ENCODE assay signal across 1 cellular context in the genomic region with DNA sequence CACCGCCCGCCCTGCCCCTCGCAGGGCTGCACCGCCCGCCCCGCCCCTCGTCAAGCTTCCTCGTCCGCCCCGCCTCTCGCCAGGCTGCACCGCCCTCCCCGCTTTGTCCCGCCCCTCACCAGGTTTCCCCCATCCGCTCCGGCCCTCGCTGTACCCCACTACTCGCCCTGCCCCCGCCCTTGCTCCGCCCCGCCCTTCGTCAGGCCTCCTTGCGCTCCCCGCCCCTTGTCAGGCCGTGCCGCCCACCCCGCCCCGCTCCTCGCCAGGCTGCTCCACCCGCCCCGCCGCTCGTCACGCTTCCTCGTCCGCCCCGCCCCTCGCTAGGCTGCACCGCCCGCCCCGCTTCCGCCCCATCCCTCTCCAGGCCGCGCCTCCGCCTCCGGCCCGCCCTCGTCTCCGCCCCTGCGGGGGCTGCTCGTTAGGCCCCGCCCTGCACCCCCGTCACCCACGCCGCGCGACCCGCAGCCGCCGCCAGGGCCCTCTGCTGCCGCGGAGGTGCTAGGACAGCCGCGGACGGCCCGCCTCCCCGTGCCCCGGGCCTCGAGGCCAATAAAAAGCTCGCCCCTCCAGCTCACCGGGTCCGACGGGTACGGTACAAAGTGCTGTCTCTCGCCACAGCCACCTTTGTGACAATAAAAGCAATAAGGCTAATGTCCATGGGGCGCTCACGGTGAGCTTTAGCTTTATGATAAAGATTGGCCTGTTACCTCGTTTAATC.
TF ChIP-seq lines count a peak whose summit lies in the region.

No MANE protein-coding gene starts in this region.

TF ChIP-seq in K562, 482 proteins besides CTCF, POLR2A, EP300 and RAD21 (continues in another document):
- peak; percentile 24; the same call in 1 of the 2 replicates for TF ChIP-seq SOX6 (IDR thresholded peaks at IDR 0.05)
- no peak for TF ChIP-seq BRD9 (IDR thresholded peaks at IDR 0.05; ENCODE audit: low read depth, partially characterized antibody)
- TF ChIP-seq EGR1 (conservative IDR thresholded peaks at IDR 0.05) = peak; percentile 62
- no peak for TF ChIP-seq FIP1L1 (IDR thresholded peaks at IDR 0.05; ENCODE audit: low read depth, low read length, poor library complexity, severe bottlenecking)
- TF ChIP-seq, protein P1, sequence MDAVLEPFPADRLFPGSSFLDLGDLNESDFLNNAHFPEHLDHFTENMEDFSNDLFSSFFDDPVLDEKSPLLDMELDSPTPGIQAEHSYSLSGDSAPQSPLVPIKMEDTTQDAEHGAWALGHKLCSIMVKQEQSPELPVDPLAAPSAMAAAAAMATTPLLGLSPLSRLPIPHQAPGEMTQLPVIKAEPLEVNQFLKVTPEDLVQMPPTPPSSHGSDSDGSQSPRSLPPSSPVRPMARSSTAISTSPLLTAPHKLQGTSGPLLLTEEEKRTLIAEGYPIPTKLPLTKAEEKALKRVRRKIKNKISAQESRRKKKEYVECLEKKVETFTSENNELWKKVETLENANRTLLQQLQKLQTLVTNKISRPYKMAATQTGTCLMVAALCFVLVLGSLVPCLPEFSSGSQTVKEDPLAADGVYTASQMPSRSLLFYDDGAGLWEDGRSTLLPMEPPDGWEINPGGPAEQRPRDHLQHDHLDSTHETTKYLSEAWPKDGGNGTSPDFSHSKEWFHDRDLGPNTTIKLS (IDR thresholded peaks at IDR 0.05; ENCODE audit: borderline replicate concordance, low read depth) = 0 out of 2 replicates have a peak, but pooled peaks have one; percentile 21
- no peak for TF ChIP-seq NUFIP1 (IDR thresholded peaks at IDR 0.05; ENCODE audit: partially characterized antibody)
- no peak for TF ChIP-seq ZNF324 (CRISPR knock-in tag; IDR thresholded peaks at IDR 0.05)
- TF ChIP-seq, protein P2, sequence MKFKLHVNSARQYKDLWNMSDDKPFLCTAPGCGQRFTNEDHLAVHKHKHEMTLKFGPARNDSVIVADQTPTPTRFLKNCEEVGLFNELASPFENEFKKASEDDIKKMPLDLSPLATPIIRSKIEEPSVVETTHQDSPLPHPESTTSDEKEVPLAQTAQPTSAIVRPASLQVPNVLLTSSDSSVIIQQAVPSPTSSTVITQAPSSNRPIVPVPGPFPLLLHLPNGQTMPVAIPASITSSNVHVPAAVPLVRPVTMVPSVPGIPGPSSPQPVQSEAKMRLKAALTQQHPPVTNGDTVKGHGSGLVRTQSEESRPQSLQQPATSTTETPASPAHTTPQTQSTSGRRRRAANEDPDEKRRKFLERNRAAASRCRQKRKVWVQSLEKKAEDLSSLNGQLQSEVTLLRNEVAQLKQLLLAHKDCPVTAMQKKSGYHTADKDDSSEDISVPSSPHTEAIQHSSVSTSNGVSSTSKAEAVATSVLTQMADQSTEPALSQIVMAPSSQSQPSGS (CRISPR knock-in tag; IDR thresholded peaks at IDR 0.05) = no peak
- no peak for TF ChIP-seq ZC3H8 (IDR thresholded peaks at IDR 0.05)
- TF ChIP-seq ZEB2 (IDR thresholded peaks at IDR 0.05) = no peak
- peak; percentile 56; the same call in 1 of the 2 replicates for TF ChIP-seq MTA3 (IDR thresholded peaks at IDR 0.05; ENCODE audit: borderline replicate concordance)
- no peak for TF ChIP-seq PPARD (CRISPR knock-in tag; IDR thresholded peaks at IDR 0.05)
- TF ChIP-seq HEY1 (CRISPR knock-in tag; IDR thresholded peaks at IDR 0.05; ENCODE audit: borderline replicate concordance) = no peak
- no peak for TF ChIP-seq FOXK2 (conservative IDR thresholded peaks at IDR 0.05 in 1 of 2, IDR thresholded peaks at IDR 0.05 in 1 of 2; ENCODE audit: low read depth in 2 of 2)
- TF ChIP-seq, protein P3, sequence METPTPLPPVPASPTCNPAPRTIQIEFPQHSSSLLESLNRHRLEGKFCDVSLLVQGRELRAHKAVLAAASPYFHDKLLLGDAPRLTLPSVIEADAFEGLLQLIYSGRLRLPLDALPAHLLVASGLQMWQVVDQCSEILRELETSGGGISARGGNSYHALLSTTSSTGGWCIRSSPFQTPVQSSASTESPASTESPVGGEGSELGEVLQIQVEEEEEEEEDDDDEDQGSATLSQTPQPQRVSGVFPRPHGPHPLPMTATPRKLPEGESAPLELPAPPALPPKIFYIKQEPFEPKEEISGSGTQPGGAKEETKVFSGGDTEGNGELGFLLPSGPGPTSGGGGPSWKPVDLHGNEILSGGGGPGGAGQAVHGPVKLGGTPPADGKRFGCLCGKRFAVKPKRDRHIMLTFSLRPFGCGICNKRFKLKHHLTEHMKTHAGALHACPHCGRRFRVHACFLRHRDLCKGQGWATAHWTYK (CRISPR knock-in tag; IDR thresholded peaks at IDR 0.05) = no peak
- TF ChIP-seq, protein P4, sequence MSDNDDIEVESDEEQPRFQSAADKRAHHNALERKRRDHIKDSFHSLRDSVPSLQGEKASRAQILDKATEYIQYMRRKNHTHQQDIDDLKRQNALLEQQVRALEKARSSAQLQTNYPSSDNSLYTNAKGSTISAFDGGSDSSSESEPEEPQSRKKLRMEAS (CRISPR knock-in tag; IDR thresholded peaks at IDR 0.05) = peak; percentile 62
- TF ChIP-seq ARID2 (IDR thresholded peaks at IDR 0.05) = no peak
- TF ChIP-seq SMARCB1 (IDR thresholded peaks at IDR 0.05; ENCODE audit: insufficient read length, low read depth) = no peak
- peak; percentile 68 for TF ChIP-seq CREM (IDR thresholded peaks at IDR 0.05; ENCODE audit: low read depth)
- TF ChIP-seq HMGN3 (IDR thresholded peaks at IDR 0.05; ENCODE audit: borderline replicate concordance, extremely low read depth, insufficient read length, low read depth, low read length) = peak; percentile 72
- TF ChIP-seq, protein P5, sequence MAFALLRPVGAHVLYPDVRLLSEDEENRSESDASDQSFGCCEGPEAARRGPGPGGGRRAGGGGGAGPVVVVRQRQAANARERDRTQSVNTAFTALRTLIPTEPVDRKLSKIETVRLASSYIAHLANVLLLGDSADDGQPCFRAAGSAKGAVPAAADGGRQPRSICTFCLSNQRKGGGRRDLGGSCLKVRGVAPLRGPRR (CRISPR knock-in tag; IDR thresholded peaks at IDR 0.05) = no peak
- TF ChIP-seq TAL1 (IDR thresholded peaks at IDR 0.05) = no peak
- TF ChIP-seq NFYB (IDR thresholded peaks at IDR 0.05; ENCODE audit: extremely low read depth, insufficient read length) = no peak
- no peak for TF ChIP-seq ESRRB (CRISPR knock-in tag; IDR thresholded peaks at IDR 0.05; ENCODE audit: borderline replicate concordance)
- no peak for TF ChIP-seq HDAC8 (tag; IDR thresholded peaks at IDR 0.05)
- no peak for TF ChIP-seq ZNF57 (CRISPR knock-in tag; IDR thresholded peaks at IDR 0.05)
- no peak for TF ChIP-seq ZNF830 (CRISPR knock-in tag; IDR thresholded peaks at IDR 0.05)
- TF ChIP-seq RBM34 (IDR thresholded peaks at IDR 0.05; ENCODE audit: borderline replicate concordance, insufficient read depth, low read length) = no peak
- TF ChIP-seq ZNF253 (CRISPR knock-in tag; conservative IDR thresholded peaks at IDR 0.05) = no peak
- no peak for TF ChIP-seq WHSC1 (IDR thresholded peaks at IDR 0.05; ENCODE audit: low read length)
- TF ChIP-seq BHLHE40 (IDR thresholded peaks at IDR 0.05; ENCODE audit: low read length) = peak; percentile 22; the same call in 1 of the 2 replicates
- no peak for TF ChIP-seq ZNF274 (IDR thresholded peaks at IDR 0.05; ENCODE audit: borderline replicate concordance, low read depth, low read length)
- TF ChIP-seq RBFOX2 (IDR thresholded peaks at IDR 0.05; ENCODE audit: low read depth, low read length) = peak; percentile 71
- TF ChIP-seq, protein P6, sequence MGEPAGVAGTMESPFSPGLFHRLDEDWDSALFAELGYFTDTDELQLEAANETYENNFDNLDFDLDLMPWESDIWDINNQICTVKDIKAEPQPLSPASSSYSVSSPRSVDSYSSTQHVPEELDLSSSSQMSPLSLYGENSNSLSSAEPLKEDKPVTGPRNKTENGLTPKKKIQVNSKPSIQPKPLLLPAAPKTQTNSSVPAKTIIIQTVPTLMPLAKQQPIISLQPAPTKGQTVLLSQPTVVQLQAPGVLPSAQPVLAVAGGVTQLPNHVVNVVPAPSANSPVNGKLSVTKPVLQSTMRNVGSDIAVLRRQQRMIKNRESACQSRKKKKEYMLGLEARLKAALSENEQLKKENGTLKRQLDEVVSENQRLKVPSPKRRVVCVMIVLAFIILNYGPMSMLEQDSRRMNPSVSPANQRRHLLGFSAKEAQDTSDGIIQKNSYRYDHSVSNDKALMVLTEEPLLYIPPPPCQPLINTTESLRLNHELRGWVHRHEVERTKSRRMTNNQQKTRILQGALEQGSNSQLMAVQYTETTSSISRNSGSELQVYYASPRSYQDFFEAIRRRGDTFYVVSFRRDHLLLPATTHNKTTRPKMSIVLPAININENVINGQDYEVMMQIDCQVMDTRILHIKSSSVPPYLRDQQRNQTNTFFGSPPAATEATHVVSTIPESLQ (CRISPR knock-in tag; IDR thresholded peaks at IDR 0.05) = no peak
- no peak for TF ChIP-seq KLF10 (CRISPR knock-in tag; IDR thresholded peaks at IDR 0.05)
- no peak for TF ChIP-seq PHF20 (IDR thresholded peaks at IDR 0.05; ENCODE audit: partially characterized antibody)
- TF ChIP-seq, protein P7, sequence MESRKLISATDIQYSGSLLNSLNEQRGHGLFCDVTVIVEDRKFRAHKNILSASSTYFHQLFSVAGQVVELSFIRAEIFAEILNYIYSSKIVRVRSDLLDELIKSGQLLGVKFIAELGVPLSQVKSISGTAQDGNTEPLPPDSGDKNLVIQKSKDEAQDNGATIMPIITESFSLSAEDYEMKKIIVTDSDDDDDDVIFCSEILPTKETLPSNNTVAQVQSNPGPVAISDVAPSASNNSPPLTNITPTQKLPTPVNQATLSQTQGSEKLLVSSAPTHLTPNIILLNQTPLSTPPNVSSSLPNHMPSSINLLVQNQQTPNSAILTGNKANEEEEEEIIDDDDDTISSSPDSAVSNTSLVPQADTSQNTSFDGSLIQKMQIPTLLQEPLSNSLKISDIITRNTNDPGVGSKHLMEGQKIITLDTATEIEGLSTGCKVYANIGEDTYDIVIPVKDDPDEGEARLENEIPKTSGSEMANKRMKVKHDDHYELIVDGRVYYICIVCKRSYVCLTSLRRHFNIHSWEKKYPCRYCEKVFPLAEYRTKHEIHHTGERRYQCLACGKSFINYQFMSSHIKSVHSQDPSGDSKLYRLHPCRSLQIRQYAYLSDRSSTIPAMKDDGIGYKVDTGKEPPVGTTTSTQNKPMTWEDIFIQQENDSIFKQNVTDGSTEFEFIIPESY (CRISPR knock-in tag; IDR thresholded peaks at IDR 0.05) = no peak
- no peak for TF ChIP-seq TBL1XR1 (IDR thresholded peaks at IDR 0.05; ENCODE audit: low read length in 2 of 2)
- no peak for TF ChIP-seq KDM2B (CRISPR knock-in tag; IDR thresholded peaks at IDR 0.05)
- no peak for TF ChIP-seq HSF4 (CRISPR knock-in tag; IDR thresholded peaks at IDR 0.05; ENCODE audit: borderline replicate concordance)
- TF ChIP-seq TEAD1 (CRISPR knock-in tag; IDR thresholded peaks at IDR 0.05) = no peak
- TF ChIP-seq NFXL1 (CRISPR knock-in tag; IDR thresholded peaks at IDR 0.05) = no peak
- TF ChIP-seq MEF2D (tag; conservative IDR thresholded peaks at IDR 0.05; ENCODE audit: low read depth) = no peak
- no peak for TF ChIP-seq SMARCA4 (IDR thresholded peaks at IDR 0.05)
- TF ChIP-seq SP2 (IDR thresholded peaks at IDR 0.05; ENCODE audit: extremely low read depth, low read depth, low read length, poor library complexity, severe bottlenecking) = peak; percentile 39
- TF ChIP-seq, protein P8, sequence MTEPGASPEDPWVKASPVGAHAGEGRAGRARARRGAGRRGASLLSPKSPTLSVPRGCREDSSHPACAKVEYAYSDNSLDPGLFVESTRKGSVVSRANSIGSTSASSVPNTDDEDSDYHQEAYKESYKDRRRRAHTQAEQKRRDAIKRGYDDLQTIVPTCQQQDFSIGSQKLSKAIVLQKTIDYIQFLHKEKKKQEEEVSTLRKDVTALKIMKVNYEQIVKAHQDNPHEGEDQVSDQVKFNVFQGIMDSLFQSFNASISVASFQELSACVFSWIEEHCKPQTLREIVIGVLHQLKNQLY (CRISPR knock-in tag; conservative IDR thresholded peaks at IDR 0.05) = no peak
- TF ChIP-seq CXXC5 (CRISPR knock-in tag; IDR thresholded peaks at IDR 0.05) = peak; percentile 76
- TF ChIP-seq MAFG (tag; conservative IDR thresholded peaks at IDR 0.05) = no peak
- TF ChIP-seq SMC3 (conservative IDR thresholded peaks at IDR 0.05; ENCODE audit: insufficient read depth, low read depth, low read length) = peak; percentile 31; the same call in 1 of the 2 replicates
- no peak for TF ChIP-seq PHB (CRISPR knock-in tag; IDR thresholded peaks at IDR 0.05)
- peak; percentile 36 for TF ChIP-seq RBM25 (IDR thresholded peaks at IDR 0.05; ENCODE audit: low read depth, low read length, severe bottlenecking)
- no peak for TF ChIP-seq ZNF778 (CRISPR knock-in tag; IDR thresholded peaks at IDR 0.05)
- TF ChIP-seq, protein P9, sequence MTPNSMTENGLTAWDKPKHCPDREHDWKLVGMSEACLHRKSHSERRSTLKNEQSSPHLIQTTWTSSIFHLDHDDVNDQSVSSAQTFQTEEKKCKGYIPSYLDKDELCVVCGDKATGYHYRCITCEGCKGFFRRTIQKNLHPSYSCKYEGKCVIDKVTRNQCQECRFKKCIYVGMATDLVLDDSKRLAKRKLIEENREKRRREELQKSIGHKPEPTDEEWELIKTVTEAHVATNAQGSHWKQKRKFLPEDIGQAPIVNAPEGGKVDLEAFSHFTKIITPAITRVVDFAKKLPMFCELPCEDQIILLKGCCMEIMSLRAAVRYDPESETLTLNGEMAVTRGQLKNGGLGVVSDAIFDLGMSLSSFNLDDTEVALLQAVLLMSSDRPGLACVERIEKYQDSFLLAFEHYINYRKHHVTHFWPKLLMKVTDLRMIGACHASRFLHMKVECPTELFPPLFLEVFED (CRISPR knock-in tag; conservative IDR thresholded peaks at IDR 0.05) = no peak
- TF ChIP-seq, protein P10, sequence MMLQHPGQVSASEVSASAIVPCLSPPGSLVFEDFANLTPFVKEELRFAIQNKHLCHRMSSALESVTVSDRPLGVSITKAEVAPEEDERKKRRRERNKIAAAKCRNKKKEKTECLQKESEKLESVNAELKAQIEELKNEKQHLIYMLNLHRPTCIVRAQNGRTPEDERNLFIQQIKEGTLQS (IDR thresholded peaks at IDR 0.05) = no peak
- TF ChIP-seq, protein P10 (CRISPR knock-in tag; conservative IDR thresholded peaks at IDR 0.05) = no peak
- no peak for TF ChIP-seq TEAD4 (IDR thresholded peaks at IDR 0.05; ENCODE audit: low read length)
- TF ChIP-seq TEAD4 (CRISPR knock-in tag; IDR thresholded peaks at IDR 0.05; ENCODE audit: borderline replicate concordance) = no peak
